ENCODE assay signal across 8 cellular contexts in genomic region chr7:73851410-73852338, GRCh38. TPM values are rescaled to one million over a fixed set of nuclear protein-coding genes. Genes with fewer than 3 reads are reported as not detected.
DNase-seq lines count a peak whose midpoint lies in the region; ATAC-seq and TF ChIP-seq lines count a peak whose summit lies in the region.

No MANE protein-coding gene starts in this region.

- POLR2A ChIA-PET in AG04449 (lab: Yijun Ruan, JAX) (interaction anchor here (0.6 to 1.2 kb wide), 9 partner anchors 9 to 147 kb away, joined by 3 to 8 read pairs (median 4); partner anchors contain the start of gene METTL27), RWPE1 (lab: Yijun Ruan, JAX; ENCODE audit: low non-redundant PET) (interaction anchor here (1.0 kb wide), 1 partner anchor 20 kb away, joined by 3 read pairs; no protein-coding TSS in a partner anchor), OCI-LY7 (lab: Charles Lee) (no interaction called here)

- intact Hi-C loops in OCI-LY7 (cut with micrococcal nuclease; ENCODE audit: unreplicated experiment), result no loop called here

- H2AFZ ChIP-seq in OCI-LY7 (ENCODE audit: low read length), result no peak overlapping the region

- no peaks in the 10 kb centered on the region for H3K9me2 ChIP-seq in OCI-LY7 (ENCODE audit: insufficient read depth, low read length)

- H3K79me2 ChIP-seq in OCI-LY7 (ENCODE audit: insufficient read depth, low read depth, low read length), result no peaks in the 10 kb centered on the region

- no peaks in the 10 kb centered on the region for H3K36me3 ChIP-seq in OCI-LY7 (ENCODE audit: insufficient read depth, low read length)

- no peak overlapping the region for H3K4me2 ChIP-seq in OCI-LY7 (ENCODE audit: low read length)

- ATAC-seq in GM18502 (IDR thresholded peaks at IDR 0.05; ENCODE audit: poor library complexity, unreplicated experiment) (peak; percentile 89), HG03095 (IDR thresholded peaks at IDR 0.05; ENCODE audit: unreplicated experiment) (peak; percentile 79)

- H3K4me3 ChIP-seq in AG04449 (ENCODE audit: low read depth, low read length) (no peak overlapping the region), OCI-LY7 (ENCODE audit: low read depth, low read length, poor library complexity, severe bottlenecking) (no peak overlapping the region)

- 0 out of 2 replicates have a peak, but pooled peaks cover 4% of the 10 kb centered on the region for H3K9me3 ChIP-seq in OCI-LY7 (ENCODE audit: low read length)

- no peaks in the 10 kb centered on the region for H3K4me1 ChIP-seq in OCI-LY7 (ENCODE audit: insufficient read depth, low read length, poor library complexity, severe bottlenecking)

- DNase-seq in AG04449 (ENCODE audit: low read depth, low spot score) (peak; percentile 90), RWPE1 (ENCODE audit: low spot score) (peak; percentile 91), dermis blood vessel endothelial cell (peak; percentile 96), non-pigmented ciliary epithelial cell (ENCODE audit: low read depth) (peak; percentile 95), hippocampal formation (lab: John Stamatoyannopoulos, UW) (no peak), OCI-LY7 (ENCODE audit: low spot score) (no peak)

- CTCF ChIA-PET in AG04449 (lab: Yijun Ruan, JAX) (interaction anchor here (0.6 to 7.3 kb wide), 8 partner anchors 24 to 266 kb away, joined by 3 to 114 read pairs (median 6); partner anchors contain the start of gene ABHD11), RWPE1 (lab: Yijun Ruan, JAX) (interaction anchor here (1.0 to 1.1 kb wide), 2 partner anchors 19 to 175 kb away, joined by 3 to 4 read pairs; no protein-coding TSS in a partner anchor), OCI-LY7 (lab: Charles Lee; ENCODE audit: unreplicated experiment) (no interaction called here)

- BruUV-seq in OCI-LY7 (replicated peaks; lab: Mats Ljungman, UMichigan), result no TSS peak

- H3K27ac ChIP-seq in RWPE1 (peak overlapping the region; percentile 97), OCI-LY7 (ENCODE audit: low read depth, low read length, poor library complexity, severe bottlenecking) (no peak overlapping the region)

- no peaks in the 10 kb centered on the region for H4K20me1 ChIP-seq in OCI-LY7 (ENCODE audit: insufficient read depth, low read length)

- TF ChIP-seq CTCF in AG04449 (IDR thresholded peaks at IDR 0.05; ENCODE audit: insufficient read depth, low read length, missing control alignments), result no peak
- no peak for TF ChIP-seq CTCF in RWPE1 (conservative IDR thresholded peaks at IDR 0.05; ENCODE audit: low read depth)
- no peak for TF ChIP-seq CTCF in OCI-LY7 (conservative IDR thresholded peaks at IDR 0.05; ENCODE audit: low read length)

RNA-seq across cellular contexts. Expression of gene TMEM270, which starts 9.3 kb away (rescaled TPM):
- total RNA-seq in dermis blood vessel endothelial cell (not detected in 2 replicates), OCI-LY7 (2022) (not detected in 2 replicates)
- total RNA-seq in OCI-LY7 (2014; rRNA removed; shearing (Covaris generic)), result not detected in 2 replicates

RNA-seq across cellular contexts. Expression of gene METTL27, which starts 9.4 kb away (rescaled TPM):
- total RNA-seq in dermis blood vessel endothelial cell, result 0.70 and 3.2 TPM in 2 replicates
- total RNA-seq in OCI-LY7 (2014; rRNA removed; shearing (Covaris generic)), result 0.92 and 3.1 TPM in 2 replicates
- total RNA-seq in OCI-LY7 (2022), result 2.1 and 2.3 TPM in 2 replicates

RNA-seq across cellular contexts. Expression of gene CLDN4, which starts 20.9 kb away (rescaled TPM):
- total RNA-seq in dermis blood vessel endothelial cell (0.51 and 1.2 TPM in 2 replicates), OCI-LY7 (2022) (0.90 and 1.0 TPM in 2 replicates)
- total RNA-seq in OCI-LY7 (2014; rRNA removed; shearing (Covaris generic)), result 0.13 TPM in 2 replicates

Comparison
In these comparisons a context has a peak if more than half of its experiments do, and no peak if none do; other contexts are left out.
1. DNase-seq: peak in AG04449 (single experiment), RWPE1 (single experiment), dermis blood vessel endothelial cell (single experiment) and non-pigmented ciliary epithelial cell (single experiment); none in hippocampal formation (0 of 2) and OCI-LY7 (single experiment).